In the genomic region with DNA sequence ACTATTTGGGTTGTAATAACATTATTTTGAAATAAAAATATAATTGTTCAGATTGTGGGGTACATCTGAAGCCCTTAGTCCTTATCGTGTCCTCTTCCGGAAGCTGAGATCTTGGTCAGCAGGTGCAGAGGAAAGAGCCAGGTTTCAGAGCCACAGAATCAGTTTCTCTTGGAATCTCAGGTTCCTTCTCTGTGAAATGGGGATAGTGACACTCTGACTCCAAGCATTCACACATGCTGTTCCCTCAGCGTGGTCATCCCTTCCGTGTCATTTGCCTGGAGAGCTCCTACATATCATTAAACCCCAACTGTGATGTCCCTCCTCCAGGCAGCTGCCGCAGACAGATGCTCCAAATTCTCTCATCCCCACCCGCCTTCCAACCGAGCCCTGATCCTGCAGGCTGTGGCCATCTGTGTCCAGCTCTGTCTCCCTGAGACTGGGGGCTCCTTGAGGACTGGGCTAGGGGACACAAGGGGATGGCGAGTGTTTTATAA, we compare ENCODE assay signal across 1 cellular context.
TF ChIP-seq lines count a peak whose summit lies in the region.

No MANE protein-coding gene starts in this region.

TF ChIP-seq in K562, 482 proteins besides CTCF, POLR2A, EP300 and RAD21:
- TF ChIP-seq, protein P1, sequence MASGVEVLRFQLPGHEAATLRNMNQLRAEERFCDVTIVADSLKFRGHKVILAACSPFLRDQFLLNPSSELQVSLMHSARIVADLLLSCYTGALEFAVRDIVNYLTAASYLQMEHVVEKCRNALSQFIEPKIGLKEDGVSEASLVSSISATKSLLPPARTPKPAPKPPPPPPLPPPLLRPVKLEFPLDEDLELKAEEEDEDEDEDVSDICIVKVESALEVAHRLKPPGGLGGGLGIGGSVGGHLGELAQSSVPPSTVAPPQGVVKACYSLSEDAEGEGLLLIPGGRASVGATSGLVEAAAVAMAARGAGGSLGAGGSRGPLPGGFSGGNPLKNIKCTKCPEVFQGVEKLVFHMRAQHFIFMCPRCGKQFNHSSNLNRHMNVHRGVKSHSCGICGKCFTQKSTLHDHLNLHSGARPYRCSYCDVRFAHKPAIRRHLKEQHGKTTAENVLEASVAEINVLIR (CRISPR knock-in tag; IDR thresholded peaks at IDR 0.05) = no peak
- TF ChIP-seq CBFA2T3 (IDR thresholded peaks at IDR 0.05) = 0 out of 2 replicates have a peak, but pooled peaks have one; percentile 22
- TF ChIP-seq, protein P2, sequence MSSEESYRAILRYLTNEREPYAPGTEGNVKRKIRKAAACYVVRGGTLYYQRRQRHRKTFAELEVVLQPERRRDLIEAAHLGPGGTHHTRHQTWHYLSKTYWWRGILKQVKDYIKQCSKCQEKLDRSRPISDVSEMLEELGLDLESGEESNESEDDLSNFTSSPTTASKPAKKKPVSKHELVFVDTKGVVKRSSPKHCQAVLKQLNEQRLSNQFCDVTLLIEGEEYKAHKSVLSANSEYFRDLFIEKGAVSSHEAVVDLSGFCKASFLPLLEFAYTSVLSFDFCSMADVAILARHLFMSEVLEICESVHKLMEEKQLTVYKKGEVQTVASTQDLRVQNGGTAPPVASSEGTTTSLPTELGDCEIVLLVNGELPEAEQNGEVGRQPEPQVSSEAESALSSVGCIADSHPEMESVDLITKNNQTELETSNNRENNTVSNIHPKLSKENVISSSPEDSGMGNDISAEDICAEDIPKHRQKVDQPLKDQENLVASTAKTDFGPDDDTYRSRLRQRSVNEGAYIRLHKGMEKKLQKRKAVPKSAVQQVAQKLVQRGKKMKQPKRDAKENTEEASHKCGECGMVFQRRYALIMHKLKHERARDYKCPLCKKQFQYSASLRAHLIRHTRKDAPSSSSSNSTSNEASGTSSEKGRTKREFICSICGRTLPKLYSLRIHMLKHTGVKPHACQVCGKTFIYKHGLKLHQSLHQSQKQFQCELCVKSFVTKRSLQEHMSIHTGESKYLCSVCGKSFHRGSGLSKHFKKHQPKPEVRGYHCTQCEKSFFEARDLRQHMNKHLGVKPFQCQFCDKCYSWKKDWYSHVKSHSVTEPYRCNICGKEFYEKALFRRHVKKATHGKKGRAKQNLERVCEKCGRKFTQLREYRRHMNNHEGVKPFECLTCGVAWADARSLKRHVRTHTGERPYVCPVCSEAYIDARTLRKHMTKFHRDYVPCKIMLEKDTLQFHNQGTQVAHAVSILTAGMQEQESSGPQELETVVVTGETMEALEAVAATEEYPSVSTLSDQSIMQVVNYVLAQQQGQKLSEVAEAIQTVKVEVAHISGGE (CRISPR knock-in tag; IDR thresholded peaks at IDR 0.05) = 0 out of 6 replicates have a peak, but pooled peaks of 1 of the 3 experiments have one; percentile 8
- peak; percentile 24 to 65; a peak in 3 of 4 replicates for TF ChIP-seq KDM1A (IDR thresholded peaks at IDR 0.05)
- TF ChIP-seq RFX5 (IDR thresholded peaks at IDR 0.05; ENCODE audit: low read depth, low read length) = no peak
- TF ChIP-seq, protein P3, sequence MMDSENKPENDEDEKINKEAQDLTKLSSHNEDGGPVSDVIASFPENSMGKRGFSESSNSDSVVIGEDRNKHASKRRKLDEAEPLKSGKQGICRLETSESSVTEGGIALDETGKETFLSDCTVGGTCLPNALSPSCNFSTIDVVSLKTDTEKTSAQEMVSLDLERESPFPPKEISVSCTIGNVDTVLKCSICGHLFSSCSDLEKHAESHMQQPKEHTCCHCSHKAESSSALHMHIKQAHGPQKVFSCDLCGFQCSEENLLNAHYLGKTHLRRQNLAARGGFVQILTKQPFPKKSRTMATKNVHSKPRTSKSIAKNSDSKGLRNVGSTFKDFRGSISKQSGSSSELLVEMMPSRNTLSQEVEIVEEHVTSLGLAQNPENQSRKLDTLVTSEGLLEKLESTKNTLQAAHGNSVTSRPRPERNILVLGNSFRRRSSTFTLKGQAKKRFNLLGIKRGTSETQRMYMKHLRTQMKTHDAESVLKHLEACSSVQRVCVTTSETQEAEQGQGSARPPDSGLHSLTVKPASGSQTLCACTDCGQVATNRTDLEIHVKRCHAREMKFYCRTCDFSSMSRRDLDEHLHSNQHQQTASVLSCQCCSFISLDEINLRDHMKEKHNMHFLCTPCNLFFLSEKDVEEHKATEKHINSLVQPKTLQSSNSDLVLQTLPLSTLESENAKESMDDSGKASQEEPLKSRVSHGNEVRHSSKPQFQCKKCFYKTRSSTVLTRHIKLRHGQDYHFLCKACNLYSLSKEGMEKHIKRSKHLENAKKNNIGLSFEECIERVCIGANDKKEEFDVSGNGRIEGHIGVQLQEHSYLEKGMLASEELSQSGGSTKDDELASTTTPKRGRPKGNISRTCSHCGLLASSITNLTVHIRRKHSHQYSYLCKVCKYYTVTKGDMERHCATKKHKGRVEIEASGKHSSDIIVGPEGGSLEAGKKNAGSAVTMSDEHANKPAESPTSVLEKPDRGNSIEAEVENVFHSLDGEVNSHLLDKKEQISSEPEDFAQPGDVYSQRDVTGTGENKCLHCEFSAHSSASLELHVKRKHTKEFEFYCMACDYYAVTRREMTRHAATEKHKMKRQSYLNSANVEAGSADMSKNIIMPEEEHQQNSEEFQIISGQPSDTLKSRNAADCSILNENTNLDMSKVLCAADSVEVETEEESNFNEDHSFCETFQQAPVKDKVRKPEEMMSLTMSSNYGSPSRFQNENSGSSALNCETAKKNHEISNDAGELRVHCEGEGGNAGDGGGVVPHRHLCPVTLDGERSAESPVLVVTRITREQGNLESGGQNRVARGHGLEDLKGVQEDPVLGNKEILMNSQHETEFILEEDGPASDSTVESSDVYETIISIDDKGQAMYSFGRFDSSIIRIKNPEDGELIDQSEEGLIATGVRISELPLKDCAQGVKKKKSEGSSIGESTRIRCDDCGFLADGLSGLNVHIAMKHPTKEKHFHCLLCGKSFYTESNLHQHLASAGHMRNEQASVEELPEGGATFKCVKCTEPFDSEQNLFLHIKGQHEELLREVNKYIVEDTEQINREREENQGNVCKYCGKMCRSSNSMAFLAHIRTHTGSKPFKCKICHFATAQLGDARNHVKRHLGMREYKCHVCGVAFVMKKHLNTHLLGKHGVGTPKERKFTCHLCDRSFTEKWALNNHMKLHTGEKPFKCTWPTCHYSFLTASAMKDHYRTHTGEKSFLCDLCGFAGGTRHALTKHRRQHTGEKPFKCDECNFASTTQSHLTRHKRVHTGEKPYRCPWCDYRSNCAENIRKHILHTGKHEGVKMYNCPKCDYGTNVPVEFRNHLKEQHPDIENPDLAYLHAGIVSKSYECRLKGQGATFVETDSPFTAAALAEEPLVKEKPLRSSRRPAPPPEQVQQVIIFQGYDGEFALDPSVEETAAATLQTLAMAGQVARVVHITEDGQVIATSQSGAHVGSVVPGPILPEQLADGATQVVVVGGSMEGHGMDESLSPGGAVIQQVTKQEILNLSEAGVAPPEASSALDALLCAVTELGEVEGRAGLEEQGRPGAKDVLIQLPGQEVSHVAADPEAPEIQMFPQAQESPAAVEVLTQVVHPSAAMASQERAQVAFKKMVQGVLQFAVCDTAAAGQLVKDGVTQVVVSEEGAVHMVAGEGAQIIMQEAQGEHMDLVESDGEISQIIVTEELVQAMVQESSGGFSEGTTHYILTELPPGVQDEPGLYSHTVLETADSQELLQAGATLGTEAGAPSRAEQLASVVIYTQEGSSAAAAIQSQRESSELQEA (IDR thresholded peaks at IDR 0.05; ENCODE audit: low read depth) = no peak
- peak; percentile 52 for TF ChIP-seq RBM25 (IDR thresholded peaks at IDR 0.05; ENCODE audit: low read depth, low read length, severe bottlenecking)
